Comparison of ENCODE assay signal across 8 cellular contexts in genomic region chr10:100229819-100230422, GRCh38. TPM values are rescaled to one million over a fixed set of nuclear protein-coding genes. Genes with fewer than 3 reads are reported as not detected.
DNase-seq lines count a peak whose midpoint lies in the region; ATAC-seq, FAIRE-seq and TF ChIP-seq lines count a peak whose summit lies in the region.

No MANE protein-coding gene starts in this region.

- intact Hi-C loops in sciatic nerve (cut with DNase I): no loop called here

- no peak for ATAC-seq in gastroesophageal sphincter
- ATAC-seq in sciatic nerve: peak; percentile 10
- no peak for ATAC-seq in activated CD4-positive, CD25-positive, alpha-beta regulatory T cell treated with anti-CD3 and anti-CD28 coated beads, Interleukin-2, amount 50 U/mL, for 24 hours

- H3K4me1 ChIP-seq in gastroesophageal sphincter: peaks cover 0 to 27% (median 5%) of the 10 kb centered on the region in 3 donors

- FAIRE-seq in HTR-8/SVneo (lab: Jason Lieb, UNC): no peak

- no peak for TF ChIP-seq POLR2A in gastroesophageal sphincter (IDR thresholded peaks at IDR 0.05)

- no peaks in the 10 kb centered on the region for H3K27me3 ChIP-seq in gastroesophageal sphincter

- WGBS in gastroesophageal sphincter (ENCODE audit: low coverage in 1 of 2), 2 donors: 52 to 72% methylated on average over 11 to 21 of the region's 21 CpGs

- no peak for TF ChIP-seq EP300 in gastroesophageal sphincter (IDR thresholded peaks at IDR 0.05)

- H3K4me3 ChIP-seq in GM12865 (ENCODE audit: low read depth, low read length): peak overlapping the region; percentile 83
- peak overlapping the region; percentile 67 for H3K4me3 ChIP-seq in WI38 (ENCODE audit: low read depth, low read length)
- peak overlapping the region; percentile 94 for H3K4me3 ChIP-seq in gastroesophageal sphincter

- H3K9me3 ChIP-seq in gastroesophageal sphincter: no peaks in the 10 kb centered on the region

- peak overlapping the region; percentile 58 to 87 (median 84) for H3K27ac ChIP-seq in gastroesophageal sphincter

- TF ChIP-seq CTCF in GM12865 (IDR thresholded peaks at IDR 0.05; ENCODE audit: insufficient read depth, low read depth, low read length, missing control alignments): no peak
- TF ChIP-seq CTCF in WI38 (IDR thresholded peaks at IDR 0.05; ENCODE audit: low read depth, low read length): no peak
- TF ChIP-seq CTCF in gastroesophageal sphincter (IDR thresholded peaks at IDR 0.05): no peak

- DNase-seq in GM12865 (ENCODE audit: low read depth): peak; percentile 8
- no peak for DNase-seq in sciatic nerve (ENCODE audit: low spot score)
- DNase-seq in DMS 273 (lab: John Stamatoyannopoulos, UW; ENCODE audit: unreplicated experiment): no peak
- no peak for DNase-seq in HTR-8/SVneo (ENCODE audit: insufficient read length, low spot score)
- no peak for DNase-seq in GDM1 (lab: John Stamatoyannopoulos, UW)

- H3K36me3 ChIP-seq in gastroesophageal sphincter: peaks cover 3 to 41% of the 10 kb centered on the region in 2 donors

RNA-seq across cellular contexts. Expression of gene CHUK, which starts 0.5 kb away (rescaled TPM):
- total RNA-seq in gastroesophageal sphincter: 10 to 100 TPM; 18.3 to 33.8 (median 25.4) TPM
- 22.4 TPM for total RNA-seq in sciatic nerve

RNA-seq across cellular contexts. Expression of gene CWF19L1, which starts 37.5 kb away (rescaled TPM):
- total RNA-seq in gastroesophageal sphincter (10 to 100 TPM in 3 of 4 donors, 1 to 10 TPM in 1; 9.3 to 20.7 (median 15.8) TPM), sciatic nerve (21.1 TPM)

RNA-seq across cellular contexts. Expression of gene ERLIN1, which starts 44.1 kb away (rescaled TPM):
- total RNA-seq in gastroesophageal sphincter (10 to 100 TPM in 3 of 4 donors, 1 to 10 TPM in 1; 5.9 to 20.5 (median 12.4) TPM), sciatic nerve (26.3 TPM)

RNA-seq across cellular contexts. Expression of gene BLOC1S2, which starts 56.6 kb away (rescaled TPM):
- total RNA-seq in gastroesophageal sphincter (10 to 100 TPM; 13.8 to 29.6 (median 19.3) TPM), sciatic nerve (31.3 TPM)
